Comparison of ENCODE assay signal across 12 cellular contexts in the genomic region with DNA sequence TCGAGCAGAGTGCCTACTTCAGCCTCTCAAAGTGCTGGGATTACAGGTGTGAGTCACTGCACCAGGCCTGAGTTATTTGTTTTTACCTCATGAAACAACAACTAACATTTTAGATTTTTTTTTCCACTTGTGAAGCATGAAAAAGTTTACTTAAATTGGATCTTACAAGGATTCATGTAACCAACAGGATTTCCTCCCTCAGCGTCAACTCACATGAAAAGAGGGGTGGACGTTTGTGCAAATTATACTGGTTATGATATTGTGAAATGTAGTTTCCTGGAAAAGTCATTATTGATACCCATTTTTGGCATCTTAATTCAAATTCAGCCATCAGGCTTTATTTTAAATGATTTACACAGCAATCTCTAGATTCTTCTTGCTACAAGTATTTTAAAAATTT. TPM values are rescaled to one million over a fixed set of nuclear protein-coding genes. Genes with fewer than 3 reads are reported as not detected.
DNase-seq lines count a peak whose midpoint lies in the region; ATAC-seq and TF ChIP-seq lines count a peak whose summit lies in the region.
"Had no signal": no experiment of that assay in that cellular context is flagged by ENCODE, and none has a peak within 500 bp of the region (broad histone marks: within the 10 kb centered on the region; RNA-seq: fewer than 3 reads in every experiment).

No MANE protein-coding gene starts in this region.

- no peak for ATAC-seq in activated T-cell treated with anti-CD3 and anti-CD28 coated beads, Interleukin-2, amount 50 U/mL, for 72 hours (replicated peaks in 1 of 2)
- ATAC-seq in stimulated activated naive B cell treated with anti-CD40 and anti-IgM and Interleukin-4, amounts not matched to agents 10 μg/mL and 1 μg/mL and 100 μg/mL, for 72 hours (replicated peaks) = no peak
- no peak for ATAC-seq in esophagus mucosa
- ATAC-seq: body of pancreas had no signal

- H3K9ac ChIP-seq in Loucy (ENCODE audit: low read depth, low read length, poor library complexity, severe bottlenecking) = peak overlapping the region; percentile 29

- no peak for DNase-seq in activated T-cell treated with anti-CD3 and anti-CD28 coated beads, Interleukin-2, amount 50 U/mL, for 72 hours
- DNase-seq in activated T-cell treated with anti-CD3 and anti-CD28 coated beads for 4 hours (no peak), dermis blood vessel endothelial cell (peak; percentile 56), ureter (ENCODE audit: low spot score) (no peak)
- no peak for DNase-seq in stimulated activated naive B cell treated with anti-CD40 and anti-IgM and Interleukin-4, amounts not matched to agents 10 μg/mL and 1 μg/mL and 100 μg/mL, for 72 hours
- DNase-seq in activated effector memory CD4-positive, alpha-beta T cell treated with Interleukin-2 at 50 U/mL for 16 hours = no peak
- DNase-seq: body of pancreas, KG1 had no signal

- H3K4me1 Mint-ChIP-seq in activated T-cell treated with anti-CD3 and anti-CD28 coated beads, Interleukin-2, amount 50 U/mL, for 72 hours (ENCODE audit: low read depth) = peaks cover 73% of the 10 kb centered on the region
- peaks cover 25 to 50% of the 10 kb centered on the region in 2 donors for H3K4me1 Mint-ChIP-seq in stimulated activated naive B cell treated with anti-CD40 and anti-IgM and Interleukin-4, amounts not matched to agents 10 μg/mL and 1 μg/mL and 100 μg/mL, for 72 hours

- no peaks in the 10 kb centered on the region for H3K9me3 ChIP-seq in Loucy (ENCODE audit: insufficient read depth, low read depth, low read length)
- H3K9me3 ChIP-seq: body of pancreas had no signal

- H3K27ac Mint-ChIP-seq in activated T-cell treated with anti-CD3 and anti-CD28 coated beads, Interleukin-2, amount 50 U/mL, for 72 hours = peak overlapping the region; percentile 80
- peak overlapping the region; percentile 14 for H3K27ac Mint-ChIP-seq in stimulated activated naive B cell treated with anti-CD40 and anti-IgM and Interleukin-4, amounts not matched to agents 10 μg/mL and 1 μg/mL and 100 μg/mL, for 72 hours

- peak overlapping the region; percentile 49 for H3K4me3 ChIP-seq in Loucy (ENCODE audit: low read length, poor library complexity, severe bottlenecking)
- H3K4me3 ChIP-seq: body of pancreas, hepatocyte, lung had no signal

- H3K9me3 Mint-ChIP-seq in activated T-cell treated with anti-CD3 and anti-CD28 coated beads, Interleukin-2, amount 50 U/mL, for 72 hours = peaks cover 0 to 3% of the 10 kb centered on the region in 2 donors
- no peaks in the 10 kb centered on the region for H3K9me3 Mint-ChIP-seq in stimulated activated naive B cell treated with anti-CD40 and anti-IgM and Interleukin-4, amounts not matched to agents 10 μg/mL and 1 μg/mL and 100 μg/mL, for 72 hours

- H4K20me1 ChIP-seq in Loucy (ENCODE audit: insufficient read depth, low read length, poor library complexity, severe bottlenecking) = peaks cover 9% of the 10 kb centered on the region

- no peak overlapping the region for H2AFZ ChIP-seq in Loucy (ENCODE audit: low read length)
- H2AFZ ChIP-seq: hepatocyte had no signal

- no peaks in the 10 kb centered on the region for H3K36me3 ChIP-seq in Loucy (ENCODE audit: insufficient read depth, low read length)

- peaks cover 11% of the 10 kb centered on the region for H3F3A ChIP-seq in Loucy (ENCODE audit: low read depth)

- TF ChIP-seq CTCF in Loucy (conservative IDR thresholded peaks at IDR 0.05; ENCODE audit: low read length) = no peak

- peaks cover 89% of the 10 kb centered on the region for H3K79me2 ChIP-seq in Loucy (ENCODE audit: insufficient read depth, low read length)

- peak overlapping the region; percentile 65 for H3K4me2 ChIP-seq in Loucy (ENCODE audit: low read depth, low read length, poor library complexity, severe bottlenecking)

- H3K27me3 ChIP-seq in Loucy (ENCODE audit: insufficient read depth, low read length, poor library complexity, severe bottlenecking) = no peaks in the 10 kb centered on the region
- H3K27me3 ChIP-seq: body of pancreas, hepatocyte had no signal

- peaks cover 7 to 11% of the 10 kb centered on the region in 2 donors for H3K36me3 Mint-ChIP-seq in activated T-cell treated with anti-CD3 and anti-CD28 coated beads, Interleukin-2, amount 50 U/mL, for 72 hours (ENCODE audit: insufficient read depth in 2 of 2)
- peaks cover 11 to 27% of the 10 kb centered on the region in 2 donors for H3K36me3 Mint-ChIP-seq in stimulated activated naive B cell treated with anti-CD40 and anti-IgM and Interleukin-4, amounts not matched to agents 10 μg/mL and 1 μg/mL and 100 μg/mL, for 72 hours

- H3K4me3 Mint-ChIP-seq in activated T-cell treated with anti-CD3 and anti-CD28 coated beads, Interleukin-2, amount 50 U/mL, for 72 hours = peak overlapping the region; percentile 68 to 79
- peak overlapping the region in 1 of 2 donors; percentile 39 for H3K4me3 Mint-ChIP-seq in stimulated activated naive B cell treated with anti-CD40 and anti-IgM and Interleukin-4, amounts not matched to agents 10 μg/mL and 1 μg/mL and 100 μg/mL, for 72 hours

- H3K4me1 ChIP-seq in Loucy (ENCODE audit: insufficient read depth, low read length, poor library complexity, severe bottlenecking) = peaks cover 63% of the 10 kb centered on the region

- H3K27me3 Mint-ChIP-seq in activated T-cell treated with anti-CD3 and anti-CD28 coated beads, Interleukin-2, amount 50 U/mL, for 72 hours (ENCODE audit: low read depth) = no peaks in the 10 kb centered on the region
- no peaks in the 10 kb centered on the region for H3K27me3 Mint-ChIP-seq in stimulated activated naive B cell treated with anti-CD40 and anti-IgM and Interleukin-4, amounts not matched to agents 10 μg/mL and 1 μg/mL and 100 μg/mL, for 72 hours

- no peaks in the 10 kb centered on the region for H3K9me2 ChIP-seq in Loucy (replicated peaks; ENCODE audit: low read depth, low read length)

RNA-seq across cellular contexts. Expression of a gene that starts 6.5 kb away (rescaled TPM):
- total RNA-seq in activated T-cell treated with anti-CD3 and anti-CD28 coated beads, Interleukin-2, amount 50 U/mL, for 72 hours = 10 to 100 TPM; 28.0 to 30.4 TPM
- total RNA-seq in dermis blood vessel endothelial cell = 27.5 and 31.0 TPM in 2 replicates
- 13.5 TPM for total RNA-seq in esophagus mucosa
- total RNA-seq in ureter = 37.2 TPM

RNA-seq across cellular contexts. Expression of a gene that starts 6.7 kb away (rescaled TPM):
- 10 to 100 TPM; 13.5 to 15.0 TPM for total RNA-seq in activated T-cell treated with anti-CD3 and anti-CD28 coated beads, Interleukin-2, amount 50 U/mL, for 72 hours
- total RNA-seq in dermis blood vessel endothelial cell (15.1 and 16.2 TPM in 2 replicates), esophagus mucosa (8.2 TPM), ureter (13.6 TPM)
